In the genomic region with DNA sequence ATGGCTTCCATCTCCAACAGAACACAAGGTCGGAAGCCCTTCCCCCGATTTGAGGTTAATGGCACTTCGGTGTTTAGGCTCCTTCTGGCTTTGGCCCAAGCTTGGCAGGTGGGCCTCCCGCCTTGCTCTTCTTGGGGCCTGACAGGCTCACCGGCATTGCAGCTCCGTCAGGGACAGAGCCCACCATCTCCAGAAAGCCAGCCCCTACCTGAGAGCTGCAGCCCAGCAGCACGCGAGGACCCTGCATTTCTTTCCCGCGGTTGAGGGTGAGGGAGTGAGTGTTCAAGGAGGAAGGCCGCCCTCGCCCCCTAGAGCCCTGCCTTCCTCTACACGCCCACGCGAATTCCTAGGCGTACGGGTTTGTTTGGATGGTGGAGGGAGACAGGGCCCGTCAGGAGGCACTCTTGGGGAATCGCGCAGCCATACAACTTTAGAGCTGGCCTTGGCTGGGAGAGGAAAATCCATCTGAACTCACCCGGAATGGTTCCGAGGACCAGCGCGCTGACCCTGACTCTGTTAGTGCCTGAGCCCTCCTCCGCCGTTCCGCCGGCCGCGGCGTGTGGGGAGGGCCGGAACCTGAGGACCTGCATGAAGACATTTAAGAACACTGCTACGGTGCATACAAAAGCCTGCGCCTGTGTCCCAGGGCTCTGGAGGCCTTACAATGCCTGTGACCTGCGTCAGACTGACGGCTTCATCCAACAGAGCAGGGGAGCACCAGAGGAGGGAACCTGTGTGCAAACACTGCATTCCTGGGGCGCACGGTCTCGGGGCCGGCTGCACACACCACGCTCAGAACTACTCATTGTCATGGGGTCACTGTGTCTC, we compare ENCODE assay signal across 1 cellular context.
TF ChIP-seq lines count a peak whose summit lies in the region.

No MANE protein-coding gene starts in this region.

TF ChIP-seq in H1, 55 proteins besides CTCF, POLR2A, EP300 and RAD21:
- TF ChIP-seq SP2 (IDR thresholded peaks at IDR 0.05; ENCODE audit: low read length) (no peak), POLR2AphosphoS5 (IDR thresholded peaks at IDR 0.05; ENCODE audit: low read depth, low read length) (no peak), JUND (IDR thresholded peaks at IDR 0.05; ENCODE audit: low read length) (no peak), TEAD4 (IDR thresholded peaks at IDR 0.05; ENCODE audit: low read depth, low read length) (peak; percentile 49; the same call in 1 of the 2 replicates), TCF12 (IDR thresholded peaks at IDR 0.05; ENCODE audit: low read depth, low read length) (no peak), ZNF274 (IDR thresholded peaks at IDR 0.05; ENCODE audit: borderline replicate concordance, extremely low read depth, low read length) (no peak), TAF1 (IDR thresholded peaks at IDR 0.05; ENCODE audit: low read depth, low read length) (no peak), ATF3 (IDR thresholded peaks at IDR 0.05; ENCODE audit: insufficient read depth, low read depth, low read length) (no peak), YY1 (IDR thresholded peaks at IDR 0.05; ENCODE audit: low read depth, low read length) (no peak), JUN (IDR thresholded peaks at IDR 0.05; ENCODE audit: low read depth, low read length) (no peak), CTBP2 (IDR thresholded peaks at IDR 0.05; ENCODE audit: borderline replicate concordance, insufficient read depth, insufficient read length, low read length) (no peak), SIRT6 (IDR thresholded peaks at IDR 0.05; ENCODE audit: low read length) (no peak), GTF2F1 (IDR thresholded peaks at IDR 0.05; ENCODE audit: borderline replicate concordance, low read depth, low read length) (no peak), NRF1 (IDR thresholded peaks at IDR 0.05; ENCODE audit: low read depth, low read length) (no peak), TAF7 (optimal IDR thresholded peaks at IDR 0.05; ENCODE audit: borderline replicate concordance, low read depth, low read length) (no peak), EGR1 (IDR thresholded peaks at IDR 0.05; ENCODE audit: borderline replicate concordance, low read depth, low read length) (peak; percentile 97), NANOG (IDR thresholded peaks at IDR 0.05; ENCODE audit: insufficient read depth, low read depth, low read length, poor library complexity, severe bottlenecking) (no peak), CHD2 (IDR thresholded peaks at IDR 0.05; ENCODE audit: low read length) (no peak), SIX5 (IDR thresholded peaks at IDR 0.05; ENCODE audit: low read depth, low read length) (no peak), GABPA (IDR thresholded peaks at IDR 0.05; ENCODE audit: borderline replicate concordance, insufficient read depth, low read length) (no peak), HDAC6 (IDR thresholded peaks at IDR 0.05; ENCODE audit: low read depth, low read length) (no peak), RFX5 (IDR thresholded peaks at IDR 0.05; ENCODE audit: borderline replicate concordance, low read depth, low read length) (no peak), HDAC2 (IDR thresholded peaks at IDR 0.05; ENCODE audit: borderline replicate concordance in 1 of 2, low read depth in 2 of 2, low read length in 2 of 2) (0 out of 4 replicates have a peak, but pooled peaks of 1 of the 2 experiments have one; percentile 24), KDM1A (IDR thresholded peaks at IDR 0.05; ENCODE audit: borderline replicate concordance, low read length) (no peak), ASH2L (IDR thresholded peaks at IDR 0.05; ENCODE audit: low read length) (peak; percentile 86)
- TF ChIP-seq, protein P1, sequence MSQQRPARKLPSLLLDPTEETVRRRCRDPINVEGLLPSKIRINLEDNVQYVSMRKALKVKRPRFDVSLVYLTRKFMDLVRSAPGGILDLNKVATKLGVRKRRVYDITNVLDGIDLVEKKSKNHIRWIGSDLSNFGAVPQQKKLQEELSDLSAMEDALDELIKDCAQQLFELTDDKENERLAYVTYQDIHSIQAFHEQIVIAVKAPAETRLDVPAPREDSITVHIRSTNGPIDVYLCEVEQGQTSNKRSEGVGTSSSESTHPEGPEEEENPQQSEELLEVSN (IDR thresholded peaks at IDR 0.05), result peak; percentile 92
- TF ChIP-seq, protein P2, sequence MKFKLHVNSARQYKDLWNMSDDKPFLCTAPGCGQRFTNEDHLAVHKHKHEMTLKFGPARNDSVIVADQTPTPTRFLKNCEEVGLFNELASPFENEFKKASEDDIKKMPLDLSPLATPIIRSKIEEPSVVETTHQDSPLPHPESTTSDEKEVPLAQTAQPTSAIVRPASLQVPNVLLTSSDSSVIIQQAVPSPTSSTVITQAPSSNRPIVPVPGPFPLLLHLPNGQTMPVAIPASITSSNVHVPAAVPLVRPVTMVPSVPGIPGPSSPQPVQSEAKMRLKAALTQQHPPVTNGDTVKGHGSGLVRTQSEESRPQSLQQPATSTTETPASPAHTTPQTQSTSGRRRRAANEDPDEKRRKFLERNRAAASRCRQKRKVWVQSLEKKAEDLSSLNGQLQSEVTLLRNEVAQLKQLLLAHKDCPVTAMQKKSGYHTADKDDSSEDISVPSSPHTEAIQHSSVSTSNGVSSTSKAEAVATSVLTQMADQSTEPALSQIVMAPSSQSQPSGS (IDR thresholded peaks at IDR 0.05; ENCODE audit: low read length), result no peak
- TF ChIP-seq, protein P3, sequence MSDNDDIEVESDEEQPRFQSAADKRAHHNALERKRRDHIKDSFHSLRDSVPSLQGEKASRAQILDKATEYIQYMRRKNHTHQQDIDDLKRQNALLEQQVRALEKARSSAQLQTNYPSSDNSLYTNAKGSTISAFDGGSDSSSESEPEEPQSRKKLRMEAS (IDR thresholded peaks at IDR 0.05), result peak; percentile 69
